ENCODE assay signal across 22 cellular contexts in genomic region chr15:83512459-83512858, GRCh38.
DNase-seq lines count a peak whose midpoint lies in the region; ATAC-seq, FAIRE-seq and TF ChIP-seq lines count a peak whose summit lies in the region.
"Had no signal": no experiment of that assay in that cellular context is flagged by ENCODE, and none has a peak within 500 bp of the region (broad histone marks: within the 10 kb centered on the region; RNA-seq: fewer than 3 reads in every experiment).

No MANE protein-coding gene starts in this region.

- ATAC-seq in upper lobe of right lung, result peak; percentile 53
- ATAC-seq: A549, Panc1 had no signal

- no peak overlapping the region for H3K9ac ChIP-seq in neuronal stem cell (ENCODE audit: low read depth, low read length, poor library complexity)
- H3K9ac ChIP-seq: BLaER1 treated with 17β-estradiol and CSF1 and Interleukin-3, amounts not matched to agents 10 nM and 100 nM had no signal

- no peak overlapping the region for H4K91ac ChIP-seq in neuronal stem cell (ENCODE audit: low read depth, low read length, poor library complexity)

- H3K36me3 ChIP-seq in neuronal stem cell (replicated peaks in 1 of 2; ENCODE audit: control insufficient read depth in 2 of 2, insufficient read depth in 2 of 2, low read length in 2 of 2) (no peaks in the 10 kb centered on the region), upper lobe of right lung (no peaks in the 10 kb centered on the region)
- H3K36me3 ChIP-seq: BLaER1 treated with 17β-estradiol and CSF1 and Interleukin-3, amounts not matched to agents 10 nM and 100 nM; MG63 had no signal

- H2BK120ac ChIP-seq in neuronal stem cell (ENCODE audit: low read depth, low read length), result no peak overlapping the region

- H2AK5ac ChIP-seq in neuronal stem cell (ENCODE audit: low read depth, low read length), result no peak overlapping the region

- no CpG with 5 or more reads among the region's 8 CpGs for WGBS in neuronal stem cell (ENCODE audit: extremely low coverage in 2 of 2, insufficient read length in 2 of 2, insufficient replicate concordance in 1 of 2), 2 donors

- no peak overlapping the region for H3K4ac ChIP-seq in neuronal stem cell (ENCODE audit: low read length)

- H3K4me1 ChIP-seq in neuronal stem cell (ENCODE audit: control insufficient read depth in 2 of 2, insufficient read depth in 1 of 2, low read depth in 1 of 2, low read length in 2 of 2), result peaks cover 0 to 10% of the 10 kb centered on the region in 2 donors
- H3K4me1 ChIP-seq in upper lobe of right lung, result no peaks in the 10 kb centered on the region
- H3K4me1 ChIP-seq: A549 had no signal

- peak; percentile 33 for DNase-seq in iPS DF 19.7 (ENCODE audit: low read depth, low spot score)
- DNase-seq in neuronal stem cell (ENCODE audit: low spot score), result no peak
- DNase-seq in upper lobe of right lung, result no peak
- DNase-seq in NCI-H748 (lab: John Stamatoyannopoulos, UW; ENCODE audit: unreplicated experiment), result no peak
- DNase-seq in foreskin fibroblast, result no peak
- DNase-seq in urothelium cell line (ENCODE audit: low spot score), result no peak
- DNase-seq: AML-193; CD4-positive, alpha-beta T cell; HCEC 1CT; IMR-90; KG1; MG63; NCI-H1105 treated with DMSO at 0.1 percent for 48 hours; NCI-H2029 treated with DMSO at 0.1 percent for 48 hours; NCI-H526 treated with DMSO at 0.1 percent for 48 hours; SHP77 had no signal

- no peak overlapping the region for H3K4me3 ChIP-seq in neuronal stem cell (ENCODE audit: low read length in 2 of 2)
- no peak overlapping the region for H3K4me3 ChIP-seq in upper lobe of right lung
- no peak overlapping the region for H3K4me3 ChIP-seq in foreskin fibroblast (ENCODE audit: low read depth in 1 of 2, low read length in 2 of 2)
- H3K4me3 ChIP-seq: A549; BLaER1 treated with 17β-estradiol and CSF1 and Interleukin-3, amounts not matched to agents 10 nM and 100 nM; MG63 had no signal

- H3K23ac ChIP-seq in neuronal stem cell (ENCODE audit: low read depth, low read length, poor library complexity), result no peak overlapping the region

- H2BK12ac ChIP-seq in neuronal stem cell (ENCODE audit: low read length), result no peak overlapping the region

- intact Hi-C loops in upper lobe of right lung (cut with DNase I), result no loop called here

- no peak overlapping the region for H3K14ac ChIP-seq in neuronal stem cell (ENCODE audit: low read length)

- no peak overlapping the region for H2BK5ac ChIP-seq in neuronal stem cell (ENCODE audit: low read length)

- H3K4me2 ChIP-seq in neuronal stem cell (ENCODE audit: insufficient read depth, low read length, poor library complexity, severe bottlenecking), result peak overlapping the region; percentile 28
- H3K4me2 ChIP-seq: A549; BLaER1 treated with 17β-estradiol and CSF1 and Interleukin-3, amounts not matched to agents 10 nM and 100 nM had no signal

- TF ChIP-seq CTCF in upper lobe of right lung (IDR thresholded peaks at IDR 0.05) (no peak), foreskin fibroblast (IDR thresholded peaks at IDR 0.05; ENCODE audit: low read depth, low read length) (no peak)

- no peak for FAIRE-seq in urothelium cell line (lab: Jason Lieb, UNC)
- FAIRE-seq: A549, D721Med had no signal

- H2BK15ac ChIP-seq in neuronal stem cell (ENCODE audit: low read length), result no peak overlapping the region

- no peaks in the 10 kb centered on the region for H3K9me3 ChIP-seq in neuronal stem cell (replicated peaks in 1 of 2; ENCODE audit: control insufficient read depth in 2 of 2, insufficient read depth in 1 of 2, low read depth in 1 of 2, low read length in 2 of 2)
- H3K9me3 ChIP-seq in upper lobe of right lung, result no peaks in the 10 kb centered on the region
- H3K9me3 ChIP-seq: A549, MG63 had no signal

- H3K18ac ChIP-seq in neuronal stem cell (ENCODE audit: low read length), result no peak overlapping the region

- H3K27me3 ChIP-seq in neuronal stem cell (ENCODE audit: control insufficient read depth in 3 of 3, insufficient read depth in 3 of 3, low read depth in 1 of 3, low read length in 3 of 3) (no peaks in the 10 kb centered on the region), upper lobe of right lung (no peaks in the 10 kb centered on the region)
- H3K27me3 ChIP-seq: BLaER1 treated with 17β-estradiol and CSF1 and Interleukin-3, amounts not matched to agents 10 nM and 100 nM; MG63 had no signal

- H4K8ac ChIP-seq in neuronal stem cell (ENCODE audit: low read depth, low read length), result no peak overlapping the region

- no peaks in the 10 kb centered on the region for H3K79me1 ChIP-seq in neuronal stem cell (ENCODE audit: low read depth, low read length)

- H2AFZ ChIP-seq in neuronal stem cell (ENCODE audit: low read length), result no peak overlapping the region

- peak overlapping the region; percentile 9 for H3K27ac ChIP-seq in angular gyrus (ENCODE audit: low read depth, low read length)
- no peak overlapping the region for H3K27ac ChIP-seq in neuronal stem cell (replicated peaks; ENCODE audit: low read length)
- H3K27ac ChIP-seq in upper lobe of right lung, result no peak overlapping the region
- H3K27ac ChIP-seq: A549; BLaER1 treated with 17β-estradiol and CSF1 and Interleukin-3, amounts not matched to agents 10 nM and 100 nM; RWPE1 had no signal
